ENCODE assay signal across 22 cellular contexts in the genomic region with DNA sequence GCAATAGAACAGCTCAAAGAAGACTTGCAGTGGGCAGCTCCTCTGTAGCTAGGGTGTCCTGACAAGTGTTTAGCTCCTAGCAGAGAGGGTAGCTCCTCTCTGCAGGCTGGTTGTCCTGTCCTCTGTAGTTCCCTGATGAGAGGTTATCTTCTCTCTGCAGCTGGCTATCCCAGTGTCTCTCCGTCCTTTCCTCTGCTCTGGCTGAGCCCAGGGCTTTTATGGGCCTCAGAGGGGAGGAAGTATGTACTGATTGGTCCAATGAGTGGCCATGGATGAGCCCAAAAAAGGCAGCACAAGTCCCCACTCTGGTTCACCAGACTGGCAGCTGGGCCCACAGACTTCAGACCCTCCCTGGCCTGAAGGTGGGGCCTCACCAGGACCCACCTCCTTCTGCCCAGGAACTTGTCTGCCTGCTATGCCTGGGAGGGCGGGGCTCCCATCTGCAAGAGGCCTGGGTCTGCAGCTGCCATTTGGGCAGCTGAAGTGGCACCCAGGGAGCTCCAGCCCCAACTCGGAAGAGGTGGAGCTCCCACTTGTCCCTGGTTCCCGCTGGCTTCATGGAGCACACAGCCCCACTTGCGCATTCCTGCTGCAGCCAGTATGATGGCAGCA.
"Had no signal": no experiment of that assay in that cellular context is flagged by ENCODE, and none has a peak within 500 bp of the region (broad histone marks: within the 10 kb centered on the region; RNA-seq: fewer than 3 reads in every experiment).

No MANE protein-coding gene starts in this region.

- H3K27ac ChIP-seq: KMS-11, SJSA1, SK-N-MC had no signal

- H3K36me3 ChIP-seq: SJSA1 had no signal

- FAIRE-seq: HepG2, RCC 7860 had no signal

- H3K9me3 ChIP-seq: SJSA1 had no signal

- H3K9ac ChIP-seq: KMS-11 had no signal

- DNase-seq: IMR-90, Kasumi-1, MV-4-11, NCI-H1092, NCI-H1105 treated with DMSO at 0.1 percent for 48 hours, NCI-H1417 treated with DMSO at 0.1 percent for 48 hours, NCI-H146, NCI-H1694 treated with DMSO at 0.1 percent for 48 hours, NCI-H1930, NCI-H2081 treated with DMSO at 0.1 percent for 48 hours, NCI-H2227 treated with DMSO at 0.1 percent for 48 hours, NCI-H524, NCI-H526 treated with DMSO at 0.1 percent for 48 hours, NCI-H748 treated with DMSO at 0.1 percent for 48 hours, Right ventricle myocardium superior, RPMI8226, SIG-M5 had no signal

- H3K4me3 ChIP-seq: SJSA1, SK-N-MC had no signal

- H3K4me2 ChIP-seq: KMS-11 had no signal

- H3K27me3 ChIP-seq: SJSA1 had no signal

- H3K4me1 ChIP-seq: SJSA1 had no signal
